In genomic region chr11:128501576-128502549, GRCh38 we compare ENCODE assay signal across 9 cellular contexts.
DNase-seq lines count a peak whose midpoint lies in the region; ATAC-seq and TF ChIP-seq lines count a peak whose summit lies in the region.
"Had no signal": no experiment of that assay in that cellular context is flagged by ENCODE, and none has a peak within 500 bp of the region (broad histone marks: within the 10 kb centered on the region; RNA-seq: fewer than 3 reads in every experiment).

No MANE protein-coding gene starts in this region.

- no peak for TF ChIP-seq CTCF in fibroblast of pulmonary artery (IDR thresholded peaks at IDR 0.05; ENCODE audit: low read length, missing control alignments)

- in situ Hi-C loops in SK-MEL-5 (cut with HindIII; ENCODE audit: low pct_unique_long_range_greater_than_20kb, low sequenced_read_pairs), result no loop called here

- no peak for ATAC-seq in GM18520 (IDR thresholded peaks at IDR 0.05; ENCODE audit: unreplicated experiment)
- ATAC-seq in GM18870 (IDR thresholded peaks at IDR 0.05; ENCODE audit: unreplicated experiment), result no peak
- ATAC-seq in HG02798 (IDR thresholded peaks at IDR 0.05; ENCODE audit: poor library complexity, unreplicated experiment), result no peak

- DNase-seq in EH (ENCODE audit: low read depth) (peak; percentile 93), SK-MEL-5 (ENCODE audit: low read depth, low spot score) (peak; percentile 29), fibroblast of pulmonary artery (ENCODE audit: low read depth) (peak; percentile 97), pons (ENCODE audit: low spot score) (peak; percentile 80), GM19240 (ENCODE audit: insufficient read length, low spot score) (no peak)
- DNase-seq: KBM-7 had no signal

- peak overlapping the region; percentile 8 for H3K4me3 ChIP-seq in fibroblast of pulmonary artery (replicated peaks; ENCODE audit: low read depth, low read length)
